In genomic region chr16:1495281-1496262, GRCh38 we compare ENCODE assay signal across 1 cellular context.
TF ChIP-seq lines count a peak whose summit lies in the region.

No MANE protein-coding gene starts in this region.

TF ChIP-seq in HepG2, 621 proteins besides CTCF, POLR2A, EP300 and RAD21:
- TF ChIP-seq RBFOX2 (IDR thresholded peaks at IDR 0.05; ENCODE audit: low read depth, low read length) (0 out of 2 replicates have a peak, but pooled peaks have one; percentile 31), ZNF503 (CRISPR knock-in tag; IDR thresholded peaks at IDR 0.05) (no peak)
TF ChIP-seq in HepG2: peak in this region for 1.
